In genomic region chr1:176795929-176796328, GRCh38 we compare ENCODE assay signal across 26 cellular contexts.
A peak's percentile ranks its signal among the peaks of the same experiment; 100 is the strongest.
DNase-seq lines count a peak whose midpoint lies in the region; ATAC-seq and TF ChIP-seq lines count a peak whose summit lies in the region.
"Had no signal": no experiment of that assay in that cellular context is flagged by ENCODE, and none has a peak within 500 bp of the region (broad histone marks: within the 10 kb centered on the region; RNA-seq: fewer than 3 reads in every experiment).

No MANE protein-coding gene starts in this region.

- no peaks in the 10 kb centered on the region for H3K36me3 ChIP-seq in gastroesophageal sphincter
- H3K36me3 ChIP-seq in CD8-positive, alpha-beta memory T cell (ENCODE audit: insufficient read depth, low read length), result no peaks in the 10 kb centered on the region
- H3K36me3 ChIP-seq: right lobe of liver, tibial nerve had no signal

- 38 to 61% methylated on average over 2 of the region's 2 CpGs for WGBS in gastroesophageal sphincter (ENCODE audit: low coverage in 1 of 2), 2 donors

- no peak for TF ChIP-seq EP300 in gastroesophageal sphincter (IDR thresholded peaks at IDR 0.05)

- H3K4me3 Mint-ChIP-seq in CD8-positive, alpha-beta memory T cell, result no peak overlapping the region
- H3K4me3 Mint-ChIP-seq: activated CD4-positive, alpha-beta memory T cell treated with anti-CD3 and anti-CD28 coated beads, Interleukin-2, amount 10 ng/mL, durations not matched to agents 7 days and 5 days; nephron; stimulated activated naive CD8-positive, alpha-beta T cell treated with anti-CD3 and anti-CD28 coated beads, Interleukin-15, amount 100 ng/mL, for 72 hours; T-helper 2 cell treated with Interferon-gamma antibody and Interleukin-4, amounts not matched to agents 5 μg/mL and 100 μg/mL, for 36 hours had no signal

- POLR2A ChIA-PET in RWPE1 (lab: Yijun Ruan, JAX; ENCODE audit: low non-redundant PET), result no interaction called here
- POLR2A ChIA-PET in CD8-positive, alpha-beta memory T cell (lab: Charles Lee), result no interaction called here

- no peak overlapping the region for H3K4me3 ChIP-seq in gastroesophageal sphincter
- no peak overlapping the region for H3K4me3 ChIP-seq in CD8-positive, alpha-beta memory T cell (ENCODE audit: low read length)
- H3K4me3 ChIP-seq: coronary artery, right lobe of liver, tibial nerve had no signal

- no peaks in the 10 kb centered on the region for H3K4me1 Mint-ChIP-seq in CD8-positive, alpha-beta memory T cell
- H3K4me1 Mint-ChIP-seq: activated CD4-positive, alpha-beta memory T cell treated with anti-CD3 and anti-CD28 coated beads, Interleukin-2, amount 10 ng/mL, durations not matched to agents 7 days and 5 days; stimulated activated naive CD8-positive, alpha-beta T cell treated with anti-CD3 and anti-CD28 coated beads, Interleukin-15, amount 100 ng/mL, for 72 hours had no signal

- DNase-seq in DMS 273 (lab: John Stamatoyannopoulos, UW; ENCODE audit: unreplicated experiment) (peak; percentile 27), DMS 273 treated with DMSO at 0.1 percent for 48 hours (lab: John Stamatoyannopoulos, UW) (no peak), ELR (ENCODE audit: low read depth) (peak; percentile 77), T1000 (lab: John Stamatoyannopoulos, UW) (peak; percentile 28), RWPE1 (ENCODE audit: low spot score) (no peak)
- no peak for DNase-seq in CD8-positive, alpha-beta memory T cell
- DNase-seq: activated CD4-positive, alpha-beta memory T cell treated with anti-CD3 and anti-CD28 coated beads, Interleukin-2, amount 10 ng/mL, durations not matched to agents 7 days and 5 days; activated T-cell treated with anti-CD3 and anti-CD28 coated beads for 4 hours; AML-193; H7; head of caudate nucleus; KBM-7; left colon; NCI-H1694 treated with DMSO at 0.1 percent for 48 hours; right lobe of liver; stimulated activated naive CD8-positive, alpha-beta T cell treated with anti-CD3 and anti-CD28 coated beads, Interleukin-15, amount 100 ng/mL, for 72 hours had no signal

- H3K9me3 ChIP-seq in gastroesophageal sphincter, result no peaks in the 10 kb centered on the region
- H3K9me3 ChIP-seq in CD8-positive, alpha-beta memory T cell (ENCODE audit: low read length), result no peaks in the 10 kb centered on the region
- H3K9me3 ChIP-seq: right lobe of liver, tibial nerve had no signal

- no peaks in the 10 kb centered on the region for H3K36me3 Mint-ChIP-seq in CD8-positive, alpha-beta memory T cell

- no peaks in the 10 kb centered on the region for H3K27me3 Mint-ChIP-seq in CD8-positive, alpha-beta memory T cell
- H3K27me3 Mint-ChIP-seq: activated CD4-positive, alpha-beta memory T cell treated with anti-CD3 and anti-CD28 coated beads, Interleukin-2, amount 10 ng/mL, durations not matched to agents 7 days and 5 days; stimulated activated naive CD8-positive, alpha-beta T cell treated with anti-CD3 and anti-CD28 coated beads, Interleukin-15, amount 100 ng/mL, for 72 hours had no signal

- H3K27ac ChIP-seq in gastroesophageal sphincter (no peak overlapping the region), RWPE1 (no peak overlapping the region)
- H3K27ac ChIP-seq in CD8-positive, alpha-beta memory T cell (ENCODE audit: low read depth, low read length), result no peak overlapping the region
- H3K27ac ChIP-seq: 22Rv1, parathyroid adenoma, right lobe of liver, tibial nerve had no signal

- peaks cover 0 to 4% (median 0%) of the 10 kb centered on the region in 5 donors for H3K9me3 Mint-ChIP-seq in CD8-positive, alpha-beta memory T cell
- H3K9me3 Mint-ChIP-seq: activated CD4-positive, alpha-beta memory T cell treated with anti-CD3 and anti-CD28 coated beads, Interleukin-2, amount 10 ng/mL, durations not matched to agents 7 days and 5 days; nephron; stimulated activated naive CD8-positive, alpha-beta T cell treated with anti-CD3 and anti-CD28 coated beads, Interleukin-15, amount 100 ng/mL, for 72 hours; T-helper 2 cell treated with Interferon-gamma antibody and Interleukin-4, amounts not matched to agents 5 μg/mL and 100 μg/mL, for 36 hours had no signal

- CTCF ChIA-PET in RWPE1 (lab: Yijun Ruan, JAX), result no interaction called here
- CTCF ChIA-PET in CD8-positive, alpha-beta memory T cell (lab: Charles Lee), result no interaction called here

- H3K4me1 ChIP-seq in gastroesophageal sphincter, result no peaks in the 10 kb centered on the region
- no peaks in the 10 kb centered on the region for H3K4me1 ChIP-seq in CD8-positive, alpha-beta memory T cell (ENCODE audit: insufficient read depth, low read length)
- H3K4me1 ChIP-seq: parathyroid adenoma, right lobe of liver, tibial nerve had no signal

- no peak for TF ChIP-seq CTCF in gastroesophageal sphincter (IDR thresholded peaks at IDR 0.05)
- no peak for TF ChIP-seq CTCF in RWPE1 (conservative IDR thresholded peaks at IDR 0.05; ENCODE audit: low read depth)

- no peak for TF ChIP-seq POLR2A in gastroesophageal sphincter (IDR thresholded peaks at IDR 0.05)

- no peak overlapping the region for H3K27ac Mint-ChIP-seq in CD8-positive, alpha-beta memory T cell
- H3K27ac Mint-ChIP-seq: activated CD4-positive, alpha-beta memory T cell treated with anti-CD3 and anti-CD28 coated beads, Interleukin-2, amount 10 ng/mL, durations not matched to agents 7 days and 5 days; nephron; stimulated activated naive CD8-positive, alpha-beta T cell treated with anti-CD3 and anti-CD28 coated beads, Interleukin-15, amount 100 ng/mL, for 72 hours; T-helper 2 cell treated with Interferon-gamma antibody and Interleukin-4, amounts not matched to agents 5 μg/mL and 100 μg/mL, for 36 hours had no signal

- ATAC-seq in gastroesophageal sphincter (peak; percentile 66), HG03095 (IDR thresholded peaks at IDR 0.05; ENCODE audit: unreplicated experiment) (no peak)
- ATAC-seq: left colon; Panc1; SK-N-SH treated with all-trans-retinoic acid at 6 μM for 48 hours; stimulated activated naive CD8-positive, alpha-beta T cell treated with anti-CD3 and anti-CD28 coated beads, Interleukin-15, amount 100 ng/mL, for 72 hours had no signal

- H3K27me3 ChIP-seq in gastroesophageal sphincter, result peaks cover 6% of the 10 kb centered on the region
- no peaks in the 10 kb centered on the region for H3K27me3 ChIP-seq in CD8-positive, alpha-beta memory T cell (ENCODE audit: insufficient read depth, low read length, poor library complexity, severe bottlenecking)
- H3K27me3 ChIP-seq: right lobe of liver, tibial nerve had no signal

Comparison
In these comparisons a context has a peak if more than half of its experiments do, and no peak if none do; other contexts are left out.
1. DNase-seq: peak in DMS 273 (single experiment), ELR (single experiment) and T1000 (single experiment); none in DMS 273 treated with DMSO at 0.1 percent for 48 hours (single experiment), RWPE1 (single experiment) and CD8-positive, alpha-beta memory T cell (0 of 5).